ENCODE assay signal across 10 cellular contexts in the genomic region with DNA sequence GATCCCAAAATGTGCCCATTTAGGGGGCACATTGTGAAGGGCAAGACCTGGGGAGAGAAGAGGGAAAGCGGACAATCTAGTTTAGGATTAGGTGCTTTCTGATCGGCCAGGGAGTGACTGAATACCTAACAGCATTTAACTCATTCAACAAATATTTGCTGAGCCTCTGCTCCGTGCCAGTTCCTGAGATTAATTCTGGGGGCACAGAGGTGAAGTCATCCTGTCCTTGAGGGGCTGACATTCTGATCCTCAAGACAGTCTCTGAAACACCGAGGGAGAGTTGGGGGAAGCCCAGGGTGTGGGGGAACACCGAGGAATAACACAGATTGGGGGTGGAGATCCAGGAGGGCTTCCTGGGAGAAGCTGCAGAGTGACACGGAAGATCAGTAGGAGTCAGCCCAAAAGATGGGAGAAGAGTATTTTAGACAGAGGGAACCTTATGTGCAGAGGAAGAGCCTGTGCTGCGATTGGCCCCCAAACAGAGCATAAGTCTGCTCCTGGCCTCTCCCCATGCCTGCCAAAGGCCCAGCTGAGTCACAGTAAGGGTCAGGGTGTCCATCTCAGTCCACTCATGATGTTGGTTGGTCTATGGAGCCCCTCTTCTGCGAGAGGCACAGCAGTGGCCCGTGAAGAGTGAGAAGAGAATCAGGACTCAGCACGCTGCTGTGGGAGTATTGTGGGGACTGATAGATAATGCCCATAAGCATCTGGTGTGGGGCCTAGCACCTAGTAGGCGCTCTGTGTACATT.
DNase-seq lines count a peak whose midpoint lies in the region.
"Had no signal": no experiment of that assay in that cellular context is flagged by ENCODE, and none has a peak within 500 bp of the region (broad histone marks: within the 10 kb centered on the region; RNA-seq: fewer than 3 reads in every experiment).

No MANE protein-coding gene starts in this region.

- peaks cover 20 to 27% of the 10 kb centered on the region in 2 donors for H3K4me1 ChIP-seq in mucosa of rectum (ENCODE audit: control insufficient read depth in 2 of 2, insufficient read depth in 2 of 2, low read length in 2 of 2)
- H3K4me1 ChIP-seq in urinary bladder (ENCODE audit: insufficient read depth): no peaks in the 10 kb centered on the region

- 69% methylated on average over 11 of the region's 11 CpGs for WGBS in urinary bladder

- H3K4me3 ChIP-seq in mucosa of rectum (ENCODE audit: low read length in 2 of 2) (peak overlapping the region; percentile 48 to 66), urinary bladder (ENCODE audit: low read depth, low read length) (peak overlapping the region; percentile 40)

- DNase-seq in activated CD8-positive, alpha-beta memory T cell treated with anti-CD3 and anti-CD28 coated beads for 24 hours: peak; percentile 46
- DNase-seq in activated CD8-positive, alpha-beta memory T cell treated with anti-CD3 and anti-CD28 coated beads, Interleukin-2, amount 50 U/mL, for 4 hours: no peak
- no peak for DNase-seq in epithelial cell of prostate (ENCODE audit: low read depth, low spot score)
- no peak for DNase-seq in NCI-H1105 (lab: John Stamatoyannopoulos, UW)
- DNase-seq in stimulated activated CD4-positive, alpha-beta T cell treated with anti-CD3 and anti-CD28 coated beads, Interleukin-1b, Interleukin-23, amount 100 ng/mL, for 48 hours: no peak
- no peak for DNase-seq in NCI-H69 (lab: John Stamatoyannopoulos, UW)
- DNase-seq: NCI-H1092 treated with DMSO at 0.1 percent for 48 hours, T-helper 1 cell had no signal

- peak overlapping the region; percentile 55 to 58 for H3K9ac ChIP-seq in mucosa of rectum (ENCODE audit: low read depth in 1 of 2, low read length in 2 of 2)

- H3K36me3 ChIP-seq in mucosa of rectum (ENCODE audit: control insufficient read depth in 2 of 2, insufficient read depth in 2 of 2, low read length in 2 of 2): no peaks in the 10 kb centered on the region
- no peaks in the 10 kb centered on the region for H3K36me3 ChIP-seq in urinary bladder (ENCODE audit: insufficient read depth)

- H3K27ac ChIP-seq in epithelial cell of prostate (peak overlapping the region; percentile 91), mucosa of rectum (ENCODE audit: low read depth in 2 of 2, low read length in 2 of 2) (peak overlapping the region; percentile 46 to 66), urinary bladder (ENCODE audit: low read depth) (peak overlapping the region; percentile 35)

- H3K9me3 ChIP-seq in mucosa of rectum (ENCODE audit: control insufficient read depth in 2 of 2, low read length in 2 of 2): no peaks in the 10 kb centered on the region

- no peaks in the 10 kb centered on the region for H3K27me3 ChIP-seq in mucosa of rectum (ENCODE audit: control insufficient read depth in 2 of 2, insufficient read depth in 2 of 2, low read length in 2 of 2)

Comparison
In these comparisons a context has a peak if more than half of its experiments do, and no peak if none do; other contexts are left out.
1. H3K27ac ChIP-seq: peak in every context shown above with its lines; median percentile 91 in epithelial cell of prostate; 56 in mucosa of rectum; 35 in urinary bladder.